Comparison of ENCODE assay signal across 9 cellular contexts in the genomic region with DNA sequence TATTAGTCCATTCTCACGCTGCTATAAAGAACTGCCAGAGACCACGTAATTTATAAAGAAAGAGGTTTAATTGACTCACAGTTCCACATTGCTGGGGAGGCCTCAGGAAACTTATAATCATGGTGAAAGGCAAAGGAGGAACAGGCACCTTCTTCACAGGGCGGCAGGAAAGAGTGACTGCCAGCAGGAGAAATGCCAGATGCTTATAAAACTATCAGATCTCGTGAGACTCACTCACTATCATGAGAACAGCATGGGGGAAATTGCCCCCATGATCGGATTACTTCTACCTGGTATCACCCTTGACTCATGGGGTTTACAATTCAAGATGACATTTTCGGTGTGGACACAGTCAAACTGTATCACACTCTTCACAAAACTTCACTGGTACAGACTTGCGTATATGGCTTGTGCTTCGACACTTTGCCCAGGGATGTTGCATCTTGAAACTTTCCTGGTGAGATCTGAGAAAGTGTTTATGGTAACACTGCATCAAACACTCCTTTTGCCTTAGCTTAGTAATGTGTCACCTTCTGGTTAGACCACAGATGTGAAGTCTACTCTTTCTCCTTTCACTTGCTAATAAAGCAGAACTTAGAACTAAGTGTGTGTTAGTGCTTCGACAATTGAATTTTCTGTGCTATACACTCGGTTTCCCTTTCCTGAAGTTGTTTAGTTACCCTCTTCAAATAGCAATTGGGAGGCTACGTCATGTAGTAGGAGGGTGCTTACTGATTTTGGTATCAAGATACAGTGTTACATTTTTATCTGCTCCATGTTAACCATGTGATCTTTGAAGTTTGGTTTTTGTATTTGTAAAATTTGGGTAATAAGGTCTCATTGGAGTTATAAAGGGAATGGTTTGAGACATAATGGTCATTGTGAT.
A peak's percentile ranks its signal among the peaks of the same experiment; 100 is the strongest.
DNase-seq lines count a peak whose midpoint lies in the region; ATAC-seq, FAIRE-seq and TF ChIP-seq lines count a peak whose summit lies in the region.
"Had no signal": no experiment of that assay in that cellular context is flagged by ENCODE, and none has a peak within 500 bp of the region (broad histone marks: within the 10 kb centered on the region; RNA-seq: fewer than 3 reads in every experiment).

No MANE protein-coding gene starts in this region.

- TF ChIP-seq CTCF in pancreas (IDR thresholded peaks at IDR 0.05) (no peak), mesothelial cell of epicardium (IDR thresholded peaks at IDR 0.05; ENCODE audit: unreplicated experiment) (no peak)

- H3K27ac Mint-ChIP-seq in activated naive CD4-positive, alpha-beta T cell treated with anti-CD3 and anti-CD28 coated beads, Interleukin-2, amount 50 U/mL, for 72 hours = peak overlapping the region; percentile 80 to 96
- H3K27ac Mint-ChIP-seq in stimulated activated naive B cell treated with anti-CD40 and anti-IgM and Interleukin-4, amounts not matched to agents 10 μg/mL and 1 μg/mL and 100 μg/mL, for 72 hours = peak overlapping the region; percentile 82
- H3K27ac Mint-ChIP-seq in mesothelial cell of epicardium = no peak overlapping the region

- peaks cover 26 to 67% of the 10 kb centered on the region in 2 donors for H3K4me1 Mint-ChIP-seq in stimulated activated naive B cell treated with anti-CD40 and anti-IgM and Interleukin-4, amounts not matched to agents 10 μg/mL and 1 μg/mL and 100 μg/mL, for 72 hours
- H3K4me1 Mint-ChIP-seq in mesothelial cell of epicardium = peaks cover 22% of the 10 kb centered on the region

- ATAC-seq in HG03520 (IDR thresholded peaks at IDR 0.05; ENCODE audit: unreplicated experiment) (peak; percentile 80), pancreas (no peak)
- peak; percentile 91 to 94 for ATAC-seq in activated naive CD4-positive, alpha-beta T cell treated with anti-CD3 and anti-CD28 coated beads, Interleukin-2, amount 50 U/mL, for 72 hours
- ATAC-seq in stimulated activated naive B cell treated with anti-CD40 and anti-IgM and Interleukin-4, amounts not matched to agents 10 μg/mL and 1 μg/mL and 100 μg/mL, for 72 hours (replicated peaks) = peak; percentile 93 to 97

- H3K27me3 ChIP-seq in pancreas = no peaks in the 10 kb centered on the region
- H3K27me3 ChIP-seq: right atrium auricular region had no signal

- H3K4me3 Mint-ChIP-seq in stimulated activated naive B cell treated with anti-CD40 and anti-IgM and Interleukin-4, amounts not matched to agents 10 μg/mL and 1 μg/mL and 100 μg/mL, for 72 hours = peak overlapping the region; percentile 2 to 18
- no peak overlapping the region for H3K4me3 Mint-ChIP-seq in mesothelial cell of epicardium

- H3K9me3 ChIP-seq in pancreas = no peaks in the 10 kb centered on the region
- H3K9me3 ChIP-seq: right atrium auricular region had no signal

- H3K36me3 ChIP-seq in pancreas = no peaks in the 10 kb centered on the region
- H3K36me3 ChIP-seq: right atrium auricular region had no signal

- peaks cover 0 to 56% of the 10 kb centered on the region in 2 donors for H3K36me3 Mint-ChIP-seq in activated naive CD4-positive, alpha-beta T cell treated with anti-CD3 and anti-CD28 coated beads, Interleukin-2, amount 50 U/mL, for 72 hours
- peaks cover 4 to 22% of the 10 kb centered on the region in 2 donors for H3K36me3 Mint-ChIP-seq in stimulated activated naive B cell treated with anti-CD40 and anti-IgM and Interleukin-4, amounts not matched to agents 10 μg/mL and 1 μg/mL and 100 μg/mL, for 72 hours
- H3K36me3 Mint-ChIP-seq in mesothelial cell of epicardium = peaks cover 2% of the 10 kb centered on the region

- H3K27ac ChIP-seq in pancreas = no peak overlapping the region

- no peaks in the 10 kb centered on the region for H3K27me3 Mint-ChIP-seq in stimulated activated naive B cell treated with anti-CD40 and anti-IgM and Interleukin-4, amounts not matched to agents 10 μg/mL and 1 μg/mL and 100 μg/mL, for 72 hours
- H3K27me3 Mint-ChIP-seq in mesothelial cell of epicardium (ENCODE audit: low read depth) = no peaks in the 10 kb centered on the region

- 90% methylated on average over 11 of the region's 11 CpGs for WGBS in pancreas, 2 donors

- in situ Hi-C loops in ACHN (cut with HindIII; ENCODE audit: low pct_ligation_motif_present, low pct_unique_long_range_greater_than_20kb, low sequenced_read_pairs) = no loop called here

- peaks cover 0 to 8% of the 10 kb centered on the region in 2 donors for H3K9me3 Mint-ChIP-seq in activated naive CD4-positive, alpha-beta T cell treated with anti-CD3 and anti-CD28 coated beads, Interleukin-2, amount 50 U/mL, for 72 hours
- H3K9me3 Mint-ChIP-seq in stimulated activated naive B cell treated with anti-CD40 and anti-IgM and Interleukin-4, amounts not matched to agents 10 μg/mL and 1 μg/mL and 100 μg/mL, for 72 hours = no peaks in the 10 kb centered on the region
- no peaks in the 10 kb centered on the region for H3K9me3 Mint-ChIP-seq in mesothelial cell of epicardium

- intact Hi-C loops in pancreas (cut with DNase I) = no loop called here

- H3K4me3 ChIP-seq in pancreas = no peak overlapping the region
- H3K4me3 ChIP-seq: right atrium auricular region had no signal

- no peak for FAIRE-seq in pancreas (lab: Jason Lieb, UNC)

- peaks cover 6 to 11% (median 11%) of the 10 kb centered on the region in 3 donors for H3K4me1 ChIP-seq in pancreas

- DNase-seq in activated gamma-delta T cell treated with Interleukin-2 at 50 U/mL for 16 hours (peak; percentile 23), activated gamma-delta T cell (lab: John Stamatoyannopoulos, UW) (no peak), pancreas (no peak), ACHN (no peak), mesothelial cell of epicardium (ENCODE audit: low spot score in 2 of 2, unreplicated experiment in 2 of 2) (no peak)
- peak; percentile 56 to 65 for DNase-seq in activated naive CD4-positive, alpha-beta T cell treated with anti-CD3 and anti-CD28 coated beads, Interleukin-2, amount 50 U/mL, for 72 hours (ENCODE audit: low spot score in 2 of 2)
- peak; percentile 20 for DNase-seq in stimulated activated naive B cell treated with anti-CD40 and anti-IgM and Interleukin-4, amounts not matched to agents 10 μg/mL and 1 μg/mL and 100 μg/mL, for 72 hours

Comparison
In these comparisons a context has a peak if more than half of its experiments do, and no peak if none do; other contexts are left out.
1. DNase-seq: peak in activated gamma-delta T cell treated with Interleukin-2 at 50 U/mL for 16 hours (single experiment), activated naive CD4-positive, alpha-beta T cell treated with anti-CD3 and anti-CD28 coated beads, Interleukin-2, amount 50 U/mL, for 72 hours (2 of 2) and stimulated activated naive B cell treated with anti-CD40 and anti-IgM and Interleukin-4, amounts not matched to agents 10 μg/mL and 1 μg/mL and 100 μg/mL, for 72 hours (single experiment); none in activated gamma-delta T cell (single experiment), pancreas (0 of 6), ACHN (single experiment) and mesothelial cell of epicardium (0 of 2).
2. ATAC-seq: peak in HG03520 (single experiment), activated naive CD4-positive, alpha-beta T cell treated with anti-CD3 and anti-CD28 coated beads, Interleukin-2, amount 50 U/mL, for 72 hours (2 of 2) and stimulated activated naive B cell treated with anti-CD40 and anti-IgM and Interleukin-4, amounts not matched to agents 10 μg/mL and 1 μg/mL and 100 μg/mL, for 72 hours (2 of 2); none in pancreas (0 of 4).